ENCODE assay signal across 17 cellular contexts in the genomic region with DNA sequence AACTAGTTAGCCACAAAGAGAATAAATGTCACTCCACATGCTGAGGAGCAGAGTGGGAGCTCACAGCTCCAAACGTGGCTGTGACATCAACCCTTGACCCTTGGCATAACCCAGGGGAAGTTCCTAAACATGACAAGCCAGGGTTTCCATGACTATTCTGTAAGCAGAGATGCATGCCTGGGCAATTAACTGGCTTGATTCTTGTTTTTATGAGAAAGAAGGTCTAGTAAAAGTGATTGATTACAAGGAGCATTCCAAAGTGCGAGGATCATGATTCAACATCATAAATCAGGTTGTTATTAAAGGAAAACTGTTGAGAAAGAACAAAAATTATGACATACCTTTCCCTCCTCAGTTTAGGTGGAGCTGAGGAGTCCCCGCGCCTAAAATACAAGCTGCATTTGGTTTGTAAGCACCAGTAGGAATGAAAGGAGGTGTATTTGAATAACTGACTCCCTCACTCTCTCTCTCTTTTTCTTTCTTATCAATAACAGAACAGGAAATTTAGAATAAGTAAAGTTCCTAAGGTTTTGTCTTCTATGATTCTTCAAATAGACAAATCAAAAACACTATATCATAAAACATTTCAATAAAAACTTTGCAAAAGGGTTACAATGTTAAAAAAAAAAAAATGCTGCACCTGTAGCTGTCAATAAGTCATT.
DNase-seq lines count a peak whose midpoint lies in the region; ATAC-seq and TF ChIP-seq lines count a peak whose summit lies in the region.
"Had no signal": no experiment of that assay in that cellular context is flagged by ENCODE, and none has a peak within 500 bp of the region (broad histone marks: within the 10 kb centered on the region; RNA-seq: fewer than 3 reads in every experiment).

No MANE protein-coding gene starts in this region.

- no TSS peak for BruUV-seq in MCF 10A (replicated peaks; lab: Mats Ljungman, UMichigan)

- TF ChIP-seq POLR2A in breast epithelium (IDR thresholded peaks at IDR 0.05) (no peak), uterus (IDR thresholded peaks at IDR 0.05) (no peak)

- H3K9me3 Mint-ChIP-seq in MCF 10A (ENCODE audit: unreplicated experiment) (no peaks in the 10 kb centered on the region), memory B cell (peaks cover 1% of the 10 kb centered on the region)

- H3K4me1 ChIP-seq in breast epithelium, result no peaks in the 10 kb centered on the region
- peaks cover 11 to 21% of the 10 kb centered on the region in 2 donors for H3K4me1 ChIP-seq in uterus

- H3K27me3 Mint-ChIP-seq in MCF 10A (ENCODE audit: insufficient read depth, unreplicated experiment), result no peaks in the 10 kb centered on the region
- no peaks in the 10 kb centered on the region for H3K27me3 Mint-ChIP-seq in memory B cell

- CTCF ChIA-PET in MCF 10A (lab: Yijun Ruan, JAX), result interaction anchor here (0.7 kb wide), 1 partner anchor 41 kb away, joined by 3 read pairs; no protein-coding TSS in a partner anchor

- peaks cover 28% of the 10 kb centered on the region for H3K4me1 Mint-ChIP-seq in MCF 10A (ENCODE audit: insufficient read depth, unreplicated experiment)
- peaks cover 23% of the 10 kb centered on the region for H3K4me1 Mint-ChIP-seq in memory B cell

- H3K4me3 ChIP-seq in breast epithelium (no peak overlapping the region), uterus (no peak overlapping the region)
- H3K4me3 ChIP-seq: spleen, testis had no signal

- H3K27ac ChIP-seq in breast epithelium (no peak overlapping the region), uterus (peak overlapping the region; percentile 62 to 63)
- H3K27ac ChIP-seq: neutrophil, spleen, testis had no signal

- no peak for DNase-seq in MCF 10A (ENCODE audit: unreplicated experiment)
- no peak for DNase-seq in breast epithelium (ENCODE audit: low spot score in 2 of 2)
- DNase-seq in astrocyte of the hippocampus (ENCODE audit: low read depth, low spot score), result peak; percentile 41
- DNase-seq in memory B cell (ENCODE audit: low spot score in 2 of 2), result no peak
- DNase-seq in uterus, result peak; percentile 54 to 62
- DNase-seq in NCI-H2227 treated with DMSO at 0.1 percent for 48 hours (lab: John Stamatoyannopoulos, UW), result no peak
- no peak for DNase-seq in amniotic stem cell (lab: John Stamatoyannopoulos, UW)
- DNase-seq: activated naive CD4-positive, alpha-beta T cell; KG1; left ventricle myocardium superior; NCI-H1694; NCI-H774; Right ventricle myocardium superior; spleen; testis had no signal

- H3K9me3 ChIP-seq in breast epithelium (peaks cover 0 to 8% of the 10 kb centered on the region in 2 donors), uterus (peaks cover 0 to 3% of the 10 kb centered on the region in 2 donors)
- H3K9me3 ChIP-seq: neutrophil, testis had no signal

- H3K27ac Mint-ChIP-seq in MCF 10A (ENCODE audit: low read depth, unreplicated experiment), result peak overlapping the region; percentile 80
- H3K27ac Mint-ChIP-seq in memory B cell, result peak overlapping the region; percentile 8

- H3K36me3 Mint-ChIP-seq in MCF 10A (ENCODE audit: insufficient read depth, unreplicated experiment), result peaks cover 6% of the 10 kb centered on the region
- H3K36me3 Mint-ChIP-seq in memory B cell, result peaks cover 13% of the 10 kb centered on the region

- POLR2A ChIA-PET in MCF 10A (lab: Yijun Ruan, JAX), result interaction anchor here (0.7 to 2.3 kb wide), 13 partner anchors 9 to 581 kb away, joined by 3 to 15 read pairs (median 5); a partner anchor contains a TSS

- TF ChIP-seq CTCF in MCF 10A (IDR thresholded peaks at IDR 0.05; ENCODE audit: unreplicated experiment) (no peak), breast epithelium (IDR thresholded peaks at IDR 0.05) (no peak), uterus (IDR thresholded peaks at IDR 0.05) (no peak)

- H3K4me3 Mint-ChIP-seq in MCF 10A (ENCODE audit: unreplicated experiment) (no peak overlapping the region), memory B cell (no peak overlapping the region)

- H3K27me3 ChIP-seq in breast epithelium, result no peaks in the 10 kb centered on the region
- no peaks in the 10 kb centered on the region for H3K27me3 ChIP-seq in uterus
- H3K27me3 ChIP-seq: neutrophil, spleen, testis had no signal

- intact Hi-C loops in MCF 10A (cut with micrococcal nuclease), result no loop called here
- intact Hi-C loops in breast epithelium (cut with DNase I; ENCODE audit: low total_unique reads), result no loop called here
- intact Hi-C loops in uterus (cut with DNase I; ENCODE audit: low total_unique reads), result no loop called here

- ATAC-seq in memory B cell (ENCODE audit: low read depth) (no peak), GM21423 (IDR thresholded peaks at IDR 0.05; ENCODE audit: unreplicated experiment) (no peak)
- ATAC-seq: left ventricle myocardium superior had no signal

- H3K36me3 ChIP-seq in breast epithelium (no peaks in the 10 kb centered on the region), uterus (no peaks in the 10 kb centered on the region)
- H3K36me3 ChIP-seq: neutrophil, spleen had no signal

Comparison
In these comparisons a context has a peak if more than half of its experiments do, and no peak if none do; other contexts are left out.
1. DNase-seq: peak in astrocyte of the hippocampus (single experiment) and uterus (2 of 2); none in MCF 10A (single experiment), breast epithelium (0 of 2), memory B cell (0 of 2), NCI-H2227 treated with DMSO at 0.1 percent for 48 hours (single experiment) and amniotic stem cell (single experiment).
2. H3K27ac ChIP-seq: peak in uterus (2 of 2); none in breast epithelium (0 of 2).